ENCODE assay signal across 26 cellular contexts in genomic region chr3:59486468-59486964, GRCh38.
"Had no signal": no experiment of that assay in that cellular context is flagged by ENCODE, and none has a peak within 500 bp of the region (broad histone marks: within the 10 kb centered on the region; RNA-seq: fewer than 3 reads in every experiment).

No MANE protein-coding gene starts in this region.

- H3K4me3 Mint-ChIP-seq: activated B cell treated with CpG ODN at 0.5 μM for 24 hours; activated CD4-positive, alpha-beta T cell treated with anti-CD3 and anti-CD28 coated beads for 36 hours; activated naive CD8-positive, alpha-beta T cell treated with anti-CD3 and anti-CD28 coated beads, Interleukin-2, amount 10 ng/mL, durations not matched to agents 7 days and 5 days; activated T-cell treated with anti-CD3 and anti-CD28 coated beads, Interleukin-2, amount 50 U/mL, for 4 hours; endodermal cell; mesothelial cell of epicardium; natural killer cell; type B pancreatic cell had no signal

- H3K36me3 ChIP-seq: gastroesophageal sphincter, lower lobe of right lung, thoracic aorta, vagina had no signal

- DNase-seq: activated B cell treated with CpG ODN at 0.5 μM for 24 hours; activated CD4-positive, alpha-beta T cell treated with anti-CD3 and anti-CD28 coated beads for 36 hours; activated CD4-positive, alpha-beta T cell treated with anti-CD3 and anti-CD28 coated beads, Interleukin-2, amount 50 U/mL, for 4 hours; activated CD8-positive, alpha-beta memory T cell treated with anti-CD3 and anti-CD28 coated beads for 24 hours; activated CD8-positive, alpha-beta memory T cell treated with anti-CD3 and anti-CD28 coated beads, Interleukin-2, amount 50 U/mL, for 4 hours; activated naive CD4-positive, alpha-beta T cell; activated naive CD8-positive, alpha-beta T cell treated with anti-CD3 and anti-CD28 coated beads, Interleukin-2, amount 10 ng/mL, durations not matched to agents 7 days and 5 days; activated T-cell treated with anti-CD3 and anti-CD28 coated beads, Interleukin-2, amount 50 U/mL, for 4 hours; amniotic stem cell; cortex of kidney; endodermal cell; head of caudate nucleus; islet precursor cell; left colon; lower lobe of right lung; natural killer cell; retina; stimulated activated CD4-positive, alpha-beta T cell treated with anti-CD3 and anti-CD28 coated beads, Interleukin-4, amount 100 ng/mL, for 24 hours; stimulated activated naive CD4-positive, alpha-beta T cell treated with Interleukin-2 at 50 U/mL for 16 hours had no signal

- H3K27me3 Mint-ChIP-seq: activated B cell treated with CpG ODN at 0.5 μM for 24 hours; activated CD4-positive, alpha-beta T cell treated with anti-CD3 and anti-CD28 coated beads for 36 hours; activated naive CD8-positive, alpha-beta T cell treated with anti-CD3 and anti-CD28 coated beads, Interleukin-2, amount 10 ng/mL, durations not matched to agents 7 days and 5 days had no signal

- H3K27me3 ChIP-seq: gastroesophageal sphincter, vagina had no signal

- H3K27ac ChIP-seq: gastroesophageal sphincter, lower lobe of right lung, thoracic aorta, vagina had no signal

- H3K9me3 ChIP-seq: gastroesophageal sphincter, lower lobe of right lung, thoracic aorta, vagina had no signal

- H3K4me1 ChIP-seq: gastroesophageal sphincter, lower lobe of right lung, vagina had no signal

- H3K27ac Mint-ChIP-seq: activated B cell treated with CpG ODN at 0.5 μM for 24 hours; activated CD4-positive, alpha-beta T cell treated with anti-CD3 and anti-CD28 coated beads for 36 hours; activated naive CD8-positive, alpha-beta T cell treated with anti-CD3 and anti-CD28 coated beads, Interleukin-2, amount 10 ng/mL, durations not matched to agents 7 days and 5 days; activated T-helper 2 cell treated with anti-CD3 and anti-CD28 coated beads, Interferon-gamma antibody, Interleukin-2, Interleukin-4, amounts not matched to agents 10 μg/mL and 5 μg/mL and 100 μg/mL, durations not matched to agents 14 hours and 24 hours and 36 hours; endodermal cell; mesothelial cell of epicardium; natural killer cell; progenitor cell of endocrine pancreas; type B pancreatic cell had no signal

- ATAC-seq: activated CD4-positive, alpha-beta T cell treated with anti-CD3 and anti-CD28 coated beads for 36 hours; activated T-cell treated with anti-CD3 and anti-CD28 coated beads, Interleukin-2, amount 50 U/mL, for 4 hours; gastroesophageal sphincter; left colon; lower lobe of right lung; natural killer cell had no signal

- H3K36me3 Mint-ChIP-seq: mesothelial cell of epicardium, natural killer cell, type B pancreatic cell had no signal

- H3K4me3 ChIP-seq: gastroesophageal sphincter, lower lobe of right lung, thoracic aorta, vagina had no signal

- H3K9me3 Mint-ChIP-seq: activated T-cell treated with anti-CD3 and anti-CD28 coated beads, Interleukin-2, amount 50 U/mL, for 4 hours; activated T-helper 2 cell treated with anti-CD3 and anti-CD28 coated beads, Interferon-gamma antibody, Interleukin-2, Interleukin-4, amounts not matched to agents 10 μg/mL and 5 μg/mL and 100 μg/mL, durations not matched to agents 14 hours and 24 hours and 36 hours; endodermal cell; mesothelial cell of epicardium; natural killer cell; type B pancreatic cell had no signal

- H3K4me1 Mint-ChIP-seq: activated B cell treated with CpG ODN at 0.5 μM for 24 hours, natural killer cell had no signal
